In genomic region chr10:79103078-79103477, GRCh38 we compare ENCODE assay signal across 15 cellular contexts. TPM values are rescaled to one million over a fixed set of nuclear protein-coding genes. Genes with fewer than 3 reads are reported as not detected.
DNase-seq lines count a peak whose midpoint lies in the region; ATAC-seq and TF ChIP-seq lines count a peak whose summit lies in the region.
"Had no signal": no experiment of that assay in that cellular context is flagged by ENCODE, and none has a peak within 500 bp of the region (broad histone marks: within the 10 kb centered on the region; RNA-seq: fewer than 3 reads in every experiment).

No MANE protein-coding gene starts in this region.

- H3K4me3 ChIP-seq in cardiac muscle cell (no peak overlapping the region), neural progenitor cell (no peak overlapping the region), uterus (no peak overlapping the region)

- peaks cover 100% of the 10 kb centered on the region for H4K20me1 ChIP-seq in neural progenitor cell (ENCODE audit: low read depth)

- peak overlapping the region; percentile 56 for H3K27ac Mint-ChIP-seq in dendritic cell treated with granulocyte-macrophage colony-stimulating factor and Interleukin-4, amounts not matched to agents 40 ng/mL and 50 ng/mL, for 4 days
- peak overlapping the region; percentile 6 for H3K27ac Mint-ChIP-seq in neural progenitor cell
- H3K27ac Mint-ChIP-seq: activated CD8-positive, alpha-beta memory T cell treated with anti-CD3 and anti-CD28 coated beads, Interleukin-2, amount 10 ng/mL, durations not matched to agents 7 days and 5 days had no signal

- peaks cover 3% of the 10 kb centered on the region for H3K27me3 Mint-ChIP-seq in dendritic cell treated with granulocyte-macrophage colony-stimulating factor and Interleukin-4, amounts not matched to agents 40 ng/mL and 50 ng/mL, for 4 days
- H3K27me3 Mint-ChIP-seq in neural progenitor cell (ENCODE audit: insufficient read depth, low read depth), result peaks cover 2% of the 10 kb centered on the region
- H3K27me3 Mint-ChIP-seq: activated CD8-positive, alpha-beta memory T cell treated with anti-CD3 and anti-CD28 coated beads, Interleukin-2, amount 10 ng/mL, durations not matched to agents 7 days and 5 days had no signal

- H3K4me1 ChIP-seq in cardiac muscle cell (ENCODE audit: low read depth) (peaks cover 62% of the 10 kb centered on the region), neural progenitor cell (peaks cover 19% of the 10 kb centered on the region), uterus (peaks cover 34 to 74% of the 10 kb centered on the region in 2 donors)

- H3K27me3 ChIP-seq in cardiac muscle cell (no peaks in the 10 kb centered on the region), neural progenitor cell (no peaks in the 10 kb centered on the region), uterus (no peaks in the 10 kb centered on the region)
- H3K27me3 ChIP-seq: foreskin keratinocyte had no signal

- H3K9me3 ChIP-seq in cardiac muscle cell (ENCODE audit: low read depth) (no peaks in the 10 kb centered on the region), neural progenitor cell (ENCODE audit: low read depth) (no peaks in the 10 kb centered on the region), uterus (no peaks in the 10 kb centered on the region)

- DNase-seq in cardiac muscle cell (ENCODE audit: low read depth in 1 of 2, low spot score in 1 of 2) (no peak), cardiac septum (ENCODE audit: low spot score) (no peak), neural progenitor cell (ENCODE audit: low spot score) (no peak), uterus (no peak), left lobe of liver (ENCODE audit: low spot score) (no peak), NCI-H2196 (lab: John Stamatoyannopoulos, UW; ENCODE audit: unreplicated experiment) (no peak), HuH-7 (ENCODE audit: low spot score) (no peak)
- DNase-seq: activated CD8-positive, alpha-beta memory T cell treated with anti-CD3 and anti-CD28 coated beads, Interleukin-2, amount 10 ng/mL, durations not matched to agents 7 days and 5 days; foreskin keratinocyte; GOT3; left cardiac atrium; NCI-H1436 treated with DMSO at 0.1 percent for 48 hours; NCI-H510A had no signal

- H2AFZ ChIP-seq in neural progenitor cell (replicated peaks), result no peak overlapping the region

- no peak overlapping the region for H3K9ac ChIP-seq in neural progenitor cell

- intact Hi-C loops in cardiac septum (cut with DNase I), result no loop called here
- intact Hi-C loops in dendritic cell treated with granulocyte-macrophage colony-stimulating factor and Interleukin-4, amounts not matched to agents 40 ng/mL and 50 ng/mL, for 4 days (cut with micrococcal nuclease), result no loop called here
- intact Hi-C loops in uterus (cut with DNase I; ENCODE audit: low total_unique reads), result no loop called here

- H3K9me3 Mint-ChIP-seq in dendritic cell treated with granulocyte-macrophage colony-stimulating factor and Interleukin-4, amounts not matched to agents 40 ng/mL and 50 ng/mL, for 4 days, result no peaks in the 10 kb centered on the region
- no peaks in the 10 kb centered on the region for H3K9me3 Mint-ChIP-seq in neural progenitor cell
- H3K9me3 Mint-ChIP-seq: activated naive CD4-positive, alpha-beta T cell treated with anti-CD3 and anti-CD28 coated beads, Interleukin-2, amount 50 U/mL, for 72 hours had no signal

- no peak for TF ChIP-seq POLR2A in uterus (IDR thresholded peaks at IDR 0.05)

- no peaks in the 10 kb centered on the region for H3K36me3 ChIP-seq in cardiac muscle cell
- no peaks in the 10 kb centered on the region for H3K36me3 ChIP-seq in neural progenitor cell
- no peaks in the 10 kb centered on the region for H3K36me3 ChIP-seq in uterus

- H3K4me3 Mint-ChIP-seq in dendritic cell treated with granulocyte-macrophage colony-stimulating factor and Interleukin-4, amounts not matched to agents 40 ng/mL and 50 ng/mL, for 4 days, result peak overlapping the region; percentile 49
- H3K4me3 Mint-ChIP-seq in neural progenitor cell, result no peak overlapping the region
- H3K4me3 Mint-ChIP-seq: activated CD8-positive, alpha-beta memory T cell treated with anti-CD3 and anti-CD28 coated beads, Interleukin-2, amount 10 ng/mL, durations not matched to agents 7 days and 5 days had no signal

- H3K79me2 ChIP-seq in neural progenitor cell (ENCODE audit: low read depth), result peaks cover 78% of the 10 kb centered on the region

- no peak for ATAC-seq in left lobe of liver
- ATAC-seq: activated CD8-positive, alpha-beta memory T cell treated with anti-CD3 and anti-CD28 coated beads, Interleukin-2, amount 10 ng/mL, durations not matched to agents 7 days and 5 days; activated naive CD4-positive, alpha-beta T cell treated with anti-CD3 and anti-CD28 coated beads, Interleukin-2, amount 50 U/mL, for 72 hours had no signal

- no peaks in the 10 kb centered on the region for H3F3A ChIP-seq in neural progenitor cell (ENCODE audit: low read depth)

- H3K4me1 Mint-ChIP-seq in dendritic cell treated with granulocyte-macrophage colony-stimulating factor and Interleukin-4, amounts not matched to agents 40 ng/mL and 50 ng/mL, for 4 days (ENCODE audit: low read depth), result peaks cover 97% of the 10 kb centered on the region
- H3K4me1 Mint-ChIP-seq in neural progenitor cell, result peaks cover 71% of the 10 kb centered on the region

- peaks cover 18% of the 10 kb centered on the region for H3K36me3 Mint-ChIP-seq in dendritic cell treated with granulocyte-macrophage colony-stimulating factor and Interleukin-4, amounts not matched to agents 40 ng/mL and 50 ng/mL, for 4 days (ENCODE audit: low read depth)
- H3K36me3 Mint-ChIP-seq in neural progenitor cell, result peaks cover 5% of the 10 kb centered on the region
- H3K36me3 Mint-ChIP-seq: activated CD8-positive, alpha-beta memory T cell treated with anti-CD3 and anti-CD28 coated beads, Interleukin-2, amount 10 ng/mL, durations not matched to agents 7 days and 5 days; activated naive CD4-positive, alpha-beta T cell treated with anti-CD3 and anti-CD28 coated beads, Interleukin-2, amount 50 U/mL, for 72 hours had no signal

- TF ChIP-seq CTCF in cardiac muscle cell (IDR thresholded peaks at IDR 0.05; ENCODE audit: low read depth, low read length) (no peak), neural progenitor cell (IDR thresholded peaks at IDR 0.05) (no peak), uterus (IDR thresholded peaks at IDR 0.05) (no peak)

- no peak overlapping the region for H3K4me2 ChIP-seq in neural progenitor cell

- H3K27ac ChIP-seq in cardiac muscle cell (peak overlapping the region; percentile 92), neural progenitor cell (no peak overlapping the region), uterus (peak overlapping the region; percentile 81 to 97)
- H3K27ac ChIP-seq: foreskin keratinocyte had no signal

RNA-seq across cellular contexts. Expression of gene ZMIZ1, which starts 34.3 kb away (rescaled TPM):
- total RNA-seq in cardiac muscle cell (57.1 and 78.8 TPM in 2 replicates), cardiac septum (40.7 TPM), neural progenitor cell (ENCODE audit: low replicate concordance) (5.8 and 12.3 TPM in 2 replicates), uterus (100 to 1,000 TPM in 1 of 4 donors, 10 to 100 TPM in 3; 18.7 to 188 (median 36.7) TPM), left lobe of liver (15.0 TPM)
- polyA plus RNA-seq in cardiac muscle cell, result 48.2 and 57.7 TPM in 2 replicates
